In genomic region chr10:22133640-22134624, GRCh38 we compare ENCODE assay signal across 1 cellular context.
TF ChIP-seq lines count a peak whose summit lies in the region.

No MANE protein-coding gene starts in this region.

TF ChIP-seq in K562, 482 proteins besides CTCF, POLR2A, EP300 and RAD21 (continued from another document and continues in another):
- no peak for TF ChIP-seq ZNF551 (CRISPR knock-in tag; IDR thresholded peaks at IDR 0.05)
- peak; percentile 67 for TF ChIP-seq MTA2 (IDR thresholded peaks at IDR 0.05; ENCODE audit: low read depth)
- TF ChIP-seq HLTF (IDR thresholded peaks at IDR 0.05): no peak
- no peak for TF ChIP-seq ZFPM2 (CRISPR knock-in tag; IDR thresholded peaks at IDR 0.05)
- peak; percentile 76 for TF ChIP-seq L3MBTL2 (IDR thresholded peaks at IDR 0.05)
- TF ChIP-seq SAFB (IDR thresholded peaks at IDR 0.05; ENCODE audit: borderline replicate concordance, low read depth, low read length): no peak
- TF ChIP-seq USF1 (CRISPR knock-in tag; IDR thresholded peaks at IDR 0.05): no peak
- TF ChIP-seq, protein P1, sequence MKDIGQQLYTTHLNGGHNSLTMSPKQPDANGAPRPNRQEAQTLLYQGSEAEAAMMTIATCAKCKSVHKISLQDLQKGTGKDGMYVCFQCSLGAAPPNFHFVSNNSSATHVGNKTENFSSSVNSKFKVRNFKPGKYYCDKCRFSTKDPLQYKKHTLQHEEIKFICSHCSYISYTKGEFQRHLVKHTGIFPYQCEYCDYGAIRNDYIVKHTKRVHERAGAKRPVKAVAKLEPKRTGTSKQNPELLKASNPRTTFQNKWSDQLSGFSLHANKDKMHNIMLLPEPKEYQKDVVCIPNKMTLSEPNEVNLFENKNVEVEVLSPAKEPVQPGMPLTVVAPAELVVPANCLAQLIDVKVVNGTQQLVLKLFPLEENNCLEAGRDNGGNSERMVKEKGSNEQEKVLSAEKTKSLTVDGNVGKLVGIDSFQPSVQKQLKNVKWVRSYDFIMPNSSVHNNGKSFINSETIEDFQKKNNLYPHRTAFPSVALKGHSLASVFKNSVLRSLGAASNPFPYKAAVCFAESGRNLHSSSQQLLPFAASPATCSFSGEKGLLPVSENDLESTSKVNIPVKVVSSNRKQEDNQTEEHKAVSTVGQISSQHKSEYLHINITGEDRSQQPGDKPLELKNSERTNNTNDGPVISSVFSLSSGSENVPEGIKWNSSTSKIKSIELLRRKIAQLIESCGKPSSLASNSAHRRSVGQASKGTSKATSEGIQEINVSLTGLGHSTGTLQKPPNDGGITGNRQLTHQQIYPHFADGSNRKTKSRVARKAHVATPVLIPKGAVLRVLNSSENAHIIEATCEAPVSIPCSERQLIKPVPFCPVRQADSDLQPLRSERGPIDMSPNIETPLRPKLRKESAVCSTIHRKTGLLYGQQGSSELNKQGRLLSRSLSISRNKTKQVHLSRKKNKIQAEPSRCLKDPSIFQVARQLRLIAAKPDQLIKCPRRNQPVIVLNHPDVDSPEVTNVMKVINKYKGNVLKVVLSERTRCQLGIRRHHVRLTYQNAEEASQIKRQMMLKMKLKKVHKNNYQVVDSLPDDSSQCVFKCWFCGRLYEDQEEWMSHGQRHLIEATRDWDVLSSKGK (CRISPR knock-in tag; IDR thresholded peaks at IDR 0.05): no peak
- TF ChIP-seq, protein P2, sequence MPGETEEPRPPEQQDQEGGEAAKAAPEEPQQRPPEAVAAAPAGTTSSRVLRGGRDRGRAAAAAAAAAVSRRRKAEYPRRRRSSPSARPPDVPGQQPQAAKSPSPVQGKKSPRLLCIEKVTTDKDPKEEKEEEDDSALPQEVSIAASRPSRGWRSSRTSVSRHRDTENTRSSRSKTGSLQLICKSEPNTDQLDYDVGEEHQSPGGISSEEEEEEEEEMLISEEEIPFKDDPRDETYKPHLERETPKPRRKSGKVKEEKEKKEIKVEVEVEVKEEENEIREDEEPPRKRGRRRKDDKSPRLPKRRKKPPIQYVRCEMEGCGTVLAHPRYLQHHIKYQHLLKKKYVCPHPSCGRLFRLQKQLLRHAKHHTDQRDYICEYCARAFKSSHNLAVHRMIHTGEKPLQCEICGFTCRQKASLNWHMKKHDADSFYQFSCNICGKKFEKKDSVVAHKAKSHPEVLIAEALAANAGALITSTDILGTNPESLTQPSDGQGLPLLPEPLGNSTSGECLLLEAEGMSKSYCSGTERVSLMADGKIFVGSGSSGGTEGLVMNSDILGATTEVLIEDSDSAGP (CRISPR knock-in tag; IDR thresholded peaks at IDR 0.05): no peak
- TF ChIP-seq, protein P3, sequence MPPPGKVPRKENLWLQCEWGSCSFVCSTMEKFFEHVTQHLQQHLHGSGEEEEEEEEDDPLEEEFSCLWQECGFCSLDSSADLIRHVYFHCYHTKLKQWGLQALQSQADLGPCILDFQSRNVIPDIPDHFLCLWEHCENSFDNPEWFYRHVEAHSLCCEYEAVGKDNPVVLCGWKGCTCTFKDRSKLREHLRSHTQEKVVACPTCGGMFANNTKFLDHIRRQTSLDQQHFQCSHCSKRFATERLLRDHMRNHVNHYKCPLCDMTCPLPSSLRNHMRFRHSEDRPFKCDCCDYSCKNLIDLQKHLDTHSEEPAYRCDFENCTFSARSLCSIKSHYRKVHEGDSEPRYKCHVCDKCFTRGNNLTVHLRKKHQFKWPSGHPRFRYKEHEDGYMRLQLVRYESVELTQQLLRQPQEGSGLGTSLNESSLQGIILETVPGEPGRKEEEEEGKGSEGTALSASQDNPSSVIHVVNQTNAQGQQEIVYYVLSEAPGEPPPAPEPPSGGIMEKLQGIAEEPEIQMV (tag; conservative IDR thresholded peaks at IDR 0.05; ENCODE audit: low read depth): no peak
- TF ChIP-seq JUND (IDR thresholded peaks at IDR 0.05; ENCODE audit: borderline replicate concordance, low read depth, low read length): peak; percentile 72
- TF ChIP-seq JUND (tag; IDR thresholded peaks at IDR 0.05; ENCODE audit: borderline replicate concordance, low read depth, low read length): peak; percentile 83; the same call in 2 of the 3 replicates
- TF ChIP-seq RB1 (IDR thresholded peaks at IDR 0.05; ENCODE audit: low read depth): peak; percentile 7; the same call in 1 of the 2 replicates
- TF ChIP-seq TAF1 (IDR thresholded peaks at IDR 0.05; ENCODE audit: control insufficient read depth, extremely low read depth, insufficient read depth, low read length, severe bottlenecking): no peak
- peak in 1 of 2 experiments; percentile 93; a peak in 2 of 4 replicates for TF ChIP-seq ARNT (IDR thresholded peaks at IDR 0.05)
- TF ChIP-seq, protein P4, sequence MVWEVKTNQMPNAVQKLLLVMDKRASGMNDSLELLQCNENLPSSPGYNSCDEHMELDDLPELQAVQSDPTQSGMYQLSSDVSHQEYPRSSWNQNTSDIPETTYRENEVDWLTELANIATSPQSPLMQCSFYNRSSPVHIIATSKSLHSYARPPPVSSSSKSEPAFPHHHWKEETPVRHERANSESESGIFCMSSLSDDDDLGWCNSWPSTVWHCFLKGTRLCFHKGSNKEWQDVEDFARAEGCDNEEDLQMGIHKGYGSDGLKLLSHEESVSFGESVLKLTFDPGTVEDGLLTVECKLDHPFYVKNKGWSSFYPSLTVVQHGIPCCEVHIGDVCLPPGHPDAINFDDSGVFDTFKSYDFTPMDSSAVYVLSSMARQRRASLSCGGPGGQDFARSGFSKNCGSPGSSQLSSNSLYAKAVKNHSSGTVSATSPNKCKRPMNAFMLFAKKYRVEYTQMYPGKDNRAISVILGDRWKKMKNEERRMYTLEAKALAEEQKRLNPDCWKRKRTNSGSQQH (CRISPR knock-in tag; IDR thresholded peaks at IDR 0.05): no peak
- TF ChIP-seq ERF (CRISPR knock-in tag; IDR thresholded peaks at IDR 0.05): no peak; the same call in 1 of the 2 replicates
- TF ChIP-seq ZNF3 (CRISPR knock-in tag; IDR thresholded peaks at IDR 0.05): no peak
- TF ChIP-seq, protein P5, sequence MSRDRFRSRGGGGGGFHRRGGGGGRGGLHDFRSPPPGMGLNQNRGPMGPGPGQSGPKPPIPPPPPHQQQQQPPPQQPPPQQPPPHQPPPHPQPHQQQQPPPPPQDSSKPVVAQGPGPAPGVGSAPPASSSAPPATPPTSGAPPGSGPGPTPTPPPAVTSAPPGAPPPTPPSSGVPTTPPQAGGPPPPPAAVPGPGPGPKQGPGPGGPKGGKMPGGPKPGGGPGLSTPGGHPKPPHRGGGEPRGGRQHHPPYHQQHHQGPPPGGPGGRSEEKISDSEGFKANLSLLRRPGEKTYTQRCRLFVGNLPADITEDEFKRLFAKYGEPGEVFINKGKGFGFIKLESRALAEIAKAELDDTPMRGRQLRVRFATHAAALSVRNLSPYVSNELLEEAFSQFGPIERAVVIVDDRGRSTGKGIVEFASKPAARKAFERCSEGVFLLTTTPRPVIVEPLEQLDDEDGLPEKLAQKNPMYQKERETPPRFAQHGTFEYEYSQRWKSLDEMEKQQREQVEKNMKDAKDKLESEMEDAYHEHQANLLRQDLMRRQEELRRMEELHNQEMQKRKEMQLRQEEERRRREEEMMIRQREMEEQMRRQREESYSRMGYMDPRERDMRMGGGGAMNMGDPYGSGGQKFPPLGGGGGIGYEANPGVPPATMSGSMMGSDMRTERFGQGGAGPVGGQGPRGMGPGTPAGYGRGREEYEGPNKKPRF (IDR thresholded peaks at IDR 0.05; ENCODE audit: low read depth, low read length): no peak
- no peak for TF ChIP-seq BDP1 (IDR thresholded peaks at IDR 0.05; ENCODE audit: insufficient read depth, insufficient read length)
- TF ChIP-seq TBL1XR1 (IDR thresholded peaks at IDR 0.05; ENCODE audit: low read length in 2 of 2): peak; percentile 67 to 76; a peak in 2 of 4 replicates
- TF ChIP-seq, protein P6, sequence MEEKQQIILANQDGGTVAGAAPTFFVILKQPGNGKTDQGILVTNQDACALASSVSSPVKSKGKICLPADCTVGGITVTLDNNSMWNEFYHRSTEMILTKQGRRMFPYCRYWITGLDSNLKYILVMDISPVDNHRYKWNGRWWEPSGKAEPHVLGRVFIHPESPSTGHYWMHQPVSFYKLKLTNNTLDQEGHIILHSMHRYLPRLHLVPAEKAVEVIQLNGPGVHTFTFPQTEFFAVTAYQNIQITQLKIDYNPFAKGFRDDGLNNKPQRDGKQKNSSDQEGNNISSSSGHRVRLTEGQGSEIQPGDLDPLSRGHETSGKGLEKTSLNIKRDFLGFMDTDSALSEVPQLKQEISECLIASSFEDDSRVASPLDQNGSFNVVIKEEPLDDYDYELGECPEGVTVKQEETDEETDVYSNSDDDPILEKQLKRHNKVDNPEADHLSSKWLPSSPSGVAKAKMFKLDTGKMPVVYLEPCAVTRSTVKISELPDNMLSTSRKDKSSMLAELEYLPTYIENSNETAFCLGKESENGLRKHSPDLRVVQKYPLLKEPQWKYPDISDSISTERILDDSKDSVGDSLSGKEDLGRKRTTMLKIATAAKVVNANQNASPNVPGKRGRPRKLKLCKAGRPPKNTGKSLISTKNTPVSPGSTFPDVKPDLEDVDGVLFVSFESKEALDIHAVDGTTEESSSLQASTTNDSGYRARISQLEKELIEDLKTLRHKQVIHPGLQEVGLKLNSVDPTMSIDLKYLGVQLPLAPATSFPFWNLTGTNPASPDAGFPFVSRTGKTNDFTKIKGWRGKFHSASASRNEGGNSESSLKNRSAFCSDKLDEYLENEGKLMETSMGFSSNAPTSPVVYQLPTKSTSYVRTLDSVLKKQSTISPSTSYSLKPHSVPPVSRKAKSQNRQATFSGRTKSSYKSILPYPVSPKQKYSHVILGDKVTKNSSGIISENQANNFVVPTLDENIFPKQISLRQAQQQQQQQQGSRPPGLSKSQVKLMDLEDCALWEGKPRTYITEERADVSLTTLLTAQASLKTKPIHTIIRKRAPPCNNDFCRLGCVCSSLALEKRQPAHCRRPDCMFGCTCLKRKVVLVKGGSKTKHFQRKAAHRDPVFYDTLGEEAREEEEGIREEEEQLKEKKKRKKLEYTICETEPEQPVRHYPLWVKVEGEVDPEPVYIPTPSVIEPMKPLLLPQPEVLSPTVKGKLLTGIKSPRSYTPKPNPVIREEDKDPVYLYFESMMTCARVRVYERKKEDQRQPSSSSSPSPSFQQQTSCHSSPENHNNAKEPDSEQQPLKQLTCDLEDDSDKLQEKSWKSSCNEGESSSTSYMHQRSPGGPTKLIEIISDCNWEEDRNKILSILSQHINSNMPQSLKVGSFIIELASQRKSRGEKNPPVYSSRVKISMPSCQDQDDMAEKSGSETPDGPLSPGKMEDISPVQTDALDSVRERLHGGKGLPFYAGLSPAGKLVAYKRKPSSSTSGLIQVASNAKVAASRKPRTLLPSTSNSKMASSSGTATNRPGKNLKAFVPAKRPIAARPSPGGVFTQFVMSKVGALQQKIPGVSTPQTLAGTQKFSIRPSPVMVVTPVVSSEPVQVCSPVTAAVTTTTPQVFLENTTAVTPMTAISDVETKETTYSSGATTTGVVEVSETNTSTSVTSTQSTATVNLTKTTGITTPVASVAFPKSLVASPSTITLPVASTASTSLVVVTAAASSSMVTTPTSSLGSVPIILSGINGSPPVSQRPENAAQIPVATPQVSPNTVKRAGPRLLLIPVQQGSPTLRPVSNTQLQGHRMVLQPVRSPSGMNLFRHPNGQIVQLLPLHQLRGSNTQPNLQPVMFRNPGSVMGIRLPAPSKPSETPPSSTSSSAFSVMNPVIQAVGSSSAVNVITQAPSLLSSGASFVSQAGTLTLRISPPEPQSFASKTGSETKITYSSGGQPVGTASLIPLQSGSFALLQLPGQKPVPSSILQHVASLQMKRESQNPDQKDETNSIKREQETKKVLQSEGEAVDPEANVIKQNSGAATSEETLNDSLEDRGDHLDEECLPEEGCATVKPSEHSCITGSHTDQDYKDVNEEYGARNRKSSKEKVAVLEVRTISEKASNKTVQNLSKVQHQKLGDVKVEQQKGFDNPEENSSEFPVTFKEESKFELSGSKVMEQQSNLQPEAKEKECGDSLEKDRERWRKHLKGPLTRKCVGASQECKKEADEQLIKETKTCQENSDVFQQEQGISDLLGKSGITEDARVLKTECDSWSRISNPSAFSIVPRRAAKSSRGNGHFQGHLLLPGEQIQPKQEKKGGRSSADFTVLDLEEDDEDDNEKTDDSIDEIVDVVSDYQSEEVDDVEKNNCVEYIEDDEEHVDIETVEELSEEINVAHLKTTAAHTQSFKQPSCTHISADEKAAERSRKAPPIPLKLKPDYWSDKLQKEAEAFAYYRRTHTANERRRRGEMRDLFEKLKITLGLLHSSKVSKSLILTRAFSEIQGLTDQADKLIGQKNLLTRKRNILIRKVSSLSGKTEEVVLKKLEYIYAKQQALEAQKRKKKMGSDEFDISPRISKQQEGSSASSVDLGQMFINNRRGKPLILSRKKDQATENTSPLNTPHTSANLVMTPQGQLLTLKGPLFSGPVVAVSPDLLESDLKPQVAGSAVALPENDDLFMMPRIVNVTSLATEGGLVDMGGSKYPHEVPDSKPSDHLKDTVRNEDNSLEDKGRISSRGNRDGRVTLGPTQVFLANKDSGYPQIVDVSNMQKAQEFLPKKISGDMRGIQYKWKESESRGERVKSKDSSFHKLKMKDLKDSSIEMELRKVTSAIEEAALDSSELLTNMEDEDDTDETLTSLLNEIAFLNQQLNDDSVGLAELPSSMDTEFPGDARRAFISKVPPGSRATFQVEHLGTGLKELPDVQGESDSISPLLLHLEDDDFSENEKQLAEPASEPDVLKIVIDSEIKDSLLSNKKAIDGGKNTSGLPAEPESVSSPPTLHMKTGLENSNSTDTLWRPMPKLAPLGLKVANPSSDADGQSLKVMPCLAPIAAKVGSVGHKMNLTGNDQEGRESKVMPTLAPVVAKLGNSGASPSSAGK (IDR thresholded peaks at IDR 0.05): no peak; the same call in 1 of the 2 replicates
- TF ChIP-seq E4F1 (CRISPR knock-in tag; IDR thresholded peaks at IDR 0.05; ENCODE audit: borderline replicate concordance): no peak
- TF ChIP-seq SMARCA5 (IDR thresholded peaks at IDR 0.05): no peak
- TF ChIP-seq GTF2A2 (tag; IDR thresholded peaks at IDR 0.05): no peak
- TF ChIP-seq STAT5B (CRISPR knock-in tag; IDR thresholded peaks at IDR 0.05): no peak
- peak; percentile 73 for TF ChIP-seq ADNP (tag; IDR thresholded peaks at IDR 0.05)
- TF ChIP-seq SMAD4 (CRISPR knock-in tag; conservative IDR thresholded peaks at IDR 0.05): peak; percentile 98
